In genomic region chr6:130720076-130720475, GRCh38 we compare ENCODE assay signal across 20 cellular contexts.
"Had no signal": no experiment of that assay in that cellular context is flagged by ENCODE, and none has a peak within 500 bp of the region (broad histone marks: within the 10 kb centered on the region; RNA-seq: fewer than 3 reads in every experiment).

No MANE protein-coding gene starts in this region.

- ATAC-seq: natural killer cell; stimulated activated memory B cell treated with anti-CD40 and anti-IgM and Interleukin-4, amounts not matched to agents 10 μg/mL and 1 μg/mL and 100 μg/mL, for 72 hours had no signal

- H3K4me1 Mint-ChIP-seq: stimulated activated memory B cell treated with anti-CD40 and anti-IgM and Interleukin-4, amounts not matched to agents 10 μg/mL and 1 μg/mL and 100 μg/mL, for 72 hours had no signal

- H3K4me1 ChIP-seq: uterus had no signal

- H3K9me3 ChIP-seq: sigmoid colon, transverse colon, uterus had no signal

- H3K27me3 ChIP-seq: brain microvascular endothelial cell, sigmoid colon, transverse colon, uterus had no signal

- H3K27me3 Mint-ChIP-seq: activated B cell treated with CpG ODN at 0.5 μM for 24 hours had no signal

- H3K4me3 Mint-ChIP-seq: activated B cell treated with CpG ODN at 0.5 μM for 24 hours; immature natural killer cell; natural killer cell; stimulated activated memory B cell treated with anti-CD40 and anti-IgM and Interleukin-4, amounts not matched to agents 10 μg/mL and 1 μg/mL and 100 μg/mL, for 72 hours; T-helper 2 cell treated with Interferon-gamma antibody and Interleukin-4, amounts not matched to agents 5 μg/mL and 100 μg/mL, for 36 hours had no signal

- H3K4me3 ChIP-seq: coronary artery, sigmoid colon, SK-N-MC, transverse colon, uterus had no signal

- H3K36me3 ChIP-seq: brain microvascular endothelial cell, sigmoid colon, transverse colon, uterus had no signal

- H3K27ac ChIP-seq: brain microvascular endothelial cell, coronary artery, sigmoid colon, SK-N-MC, transverse colon, uterus had no signal

- H3K27ac Mint-ChIP-seq: activated B cell treated with CpG ODN at 0.5 μM for 24 hours; activated T-helper 2 cell treated with anti-CD3 and anti-CD28 coated beads, Interferon-gamma antibody, Interleukin-2, Interleukin-4, amounts not matched to agents 10 μg/mL and 5 μg/mL and 100 μg/mL, durations not matched to agents 14 hours and 24 hours and 36 hours; immature natural killer cell; natural killer cell; stimulated activated memory B cell treated with anti-CD40 and anti-IgM and Interleukin-4, amounts not matched to agents 10 μg/mL and 1 μg/mL and 100 μg/mL, for 72 hours; T-helper 2 cell treated with Interferon-gamma antibody and Interleukin-4, amounts not matched to agents 5 μg/mL and 100 μg/mL, for 36 hours had no signal

- H3K36me3 Mint-ChIP-seq: stimulated activated memory B cell treated with anti-CD40 and anti-IgM and Interleukin-4, amounts not matched to agents 10 μg/mL and 1 μg/mL and 100 μg/mL, for 72 hours had no signal

- DNase-seq: activated B cell treated with CpG ODN at 0.5 μM for 24 hours; activated CD4-positive, alpha-beta T cell treated with anti-CD3 and anti-CD28 coated beads for 48 hours; activated naive CD4-positive, alpha-beta T cell treated with Interleukin-2 at 50 U/mL for 16 hours; activated T-cell treated with anti-CD3 and anti-CD28 coated beads for 4 hours; anterior cingulate cortex; brain microvascular endothelial cell; erythroblast; immature natural killer cell; left cardiac atrium; mesendoderm; natural killer cell; sigmoid colon; stimulated activated CD4-positive, alpha-beta T cell treated with anti-CD3 and anti-CD28 coated beads, Interleukin-4, amount 100 ng/mL, for 24 hours; transverse colon; uterus had no signal
